ENCODE assay signal across 13 cellular contexts in genomic region chr10:89521368-89521767, GRCh38. TPM values are rescaled to one million over a fixed set of nuclear protein-coding genes. Genes with fewer than 3 reads are reported as not detected.
"Had no signal": no experiment of that assay in that cellular context is flagged by ENCODE, and none has a peak within 500 bp of the region (broad histone marks: within the 10 kb centered on the region; RNA-seq: fewer than 3 reads in every experiment).

No MANE protein-coding gene starts in this region.

- H3K4me3 ChIP-seq: left lung, tibial nerve had no signal

- H3K36me3 ChIP-seq: left lung, tibial nerve had no signal

- H3K27me3 ChIP-seq: left lung, tibial nerve had no signal

- DNase-seq: activated CD4-positive, alpha-beta memory T cell treated with anti-CD3 and anti-CD28 coated beads, Interleukin-2, amount 10 ng/mL, durations not matched to agents 7 days and 5 days; activated CD8-positive, alpha-beta memory T cell treated with anti-CD3 and anti-CD28 coated beads, Interleukin-2, amount 50 U/mL, for 4 hours; activated naive CD4-positive, alpha-beta T cell; activated naive CD8-positive, alpha-beta T cell treated with anti-CD3 and anti-CD28 coated beads, Interleukin-2, amount 50 U/mL, for 24 hours; dermis blood vessel endothelial cell; erythroblast; left lung; naive B cell; retina; T1000 had no signal

- H3K27ac ChIP-seq: left lung had no signal

- ATAC-seq: activated naive CD8-positive, alpha-beta T cell treated with anti-CD3 and anti-CD28 coated beads, Interleukin-2, amount 50 U/mL, for 24 hours; left lung; stimulated activated effector memory CD8-positive, alpha-beta T cell treated with anti-CD3 and anti-CD28 coated beads, Interleukin-12 subunit alpha, Interleukin-12 subunit beta, amount 100 ng/mL, for 72 hours had no signal

- H3K4me1 ChIP-seq: left lung had no signal

- H3K9me3 ChIP-seq: left lung, tibial nerve had no signal

RNA-seq across cellular contexts. Expression of gene SLC16A12, which starts 14.0 kb away (rescaled TPM):
- total RNA-seq: activated CD4-positive, alpha-beta memory T cell treated with anti-CD3 and anti-CD28 coated beads, Interleukin-2, amount 10 ng/mL, durations not matched to agents 7 days and 5 days; activated T-helper 1 cell treated with anti-CD3 and anti-CD28 coated beads, Interleukin-12 subunit alpha, Interleukin-12 subunit beta, Interleukin-2, Interleukin-4 antibody, amounts not matched to agents 30 ng/mL and 10 ng/mL and 1 ng/mL, durations not matched to agents 14 hours and 24 hours and 36 hours had no signal
